In the genomic region with DNA sequence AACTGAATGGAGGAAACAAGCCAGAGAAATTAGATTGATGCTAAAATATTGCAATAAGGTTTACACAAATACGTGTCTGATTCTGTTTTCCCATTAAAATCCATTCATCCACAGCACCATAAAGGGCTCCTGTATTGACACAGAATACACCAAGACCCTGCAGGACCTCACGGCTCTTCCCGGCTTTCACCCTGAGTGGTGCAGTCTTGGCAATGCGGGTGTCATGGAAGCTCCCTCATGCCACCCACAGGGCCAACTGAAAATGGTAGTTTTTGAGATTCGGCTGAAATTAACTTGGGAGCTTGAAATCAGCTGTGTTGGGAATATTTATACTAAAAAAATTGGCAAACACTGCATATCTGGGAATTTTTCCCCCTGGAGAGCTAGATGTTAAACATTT, we compare ENCODE assay signal across 11 cellular contexts. TPM values are rescaled to one million over a fixed set of nuclear protein-coding genes. Genes with fewer than 3 reads are reported as not detected.
A peak's percentile ranks its signal among the peaks of the same experiment; 100 is the strongest.
DNase-seq lines count a peak whose midpoint lies in the region; ATAC-seq, FAIRE-seq and TF ChIP-seq lines count a peak whose summit lies in the region.
"Had no signal": no experiment of that assay in that cellular context is flagged by ENCODE, and none has a peak within 500 bp of the region (broad histone marks: within the 10 kb centered on the region; RNA-seq: fewer than 3 reads in every experiment).

No MANE protein-coding gene starts in this region.

- no peak for DNase-seq in CD8-positive, alpha-beta T cell
- DNase-seq in H7 (peak; percentile 52), RKO (ENCODE audit: low spot score) (peak; percentile 32), fibroblast of peridontal ligament (ENCODE audit: extremely low read depth) (peak; percentile 63), GM19239 (ENCODE audit: insufficient read length, low spot score) (no peak), KBM-7 (no peak), prostate gland (ENCODE audit: low spot score) (no peak)

- CTCF ChIA-PET in CD8-positive, alpha-beta T cell (lab: Charles Lee): interaction anchor here (0.7 to 1.9 kb wide), 6 partner anchors 9 to 239 kb away, joined by 3 to 10 read pairs (median 4); no protein-coding TSS in a partner anchor

- H3K36me3 ChIP-seq in CD8-positive, alpha-beta T cell (ENCODE audit: insufficient read depth, low read length): no peaks in the 10 kb centered on the region
- H3K36me3 ChIP-seq in H7 (replicated peaks; ENCODE audit: control insufficient read depth, insufficient read depth, low read length): no peaks in the 10 kb centered on the region
- H3K36me3 ChIP-seq in prostate gland: no peaks in the 10 kb centered on the region

- H3K27ac ChIP-seq in CD8-positive, alpha-beta T cell (ENCODE audit: low read depth, low read length): no peak overlapping the region
- H3K27ac ChIP-seq in prostate gland: no peak overlapping the region
- H3K27ac ChIP-seq: SJSA1 had no signal

- H3K27me3 ChIP-seq in CD8-positive, alpha-beta T cell (ENCODE audit: insufficient read depth, low read length): no peaks in the 10 kb centered on the region
- H3K27me3 ChIP-seq in H7 (ENCODE audit: control insufficient read depth, insufficient read depth, low read length) (no peaks in the 10 kb centered on the region), prostate gland (replicated peaks; ENCODE audit: insufficient read depth) (no peaks in the 10 kb centered on the region)
- H3K27me3 ChIP-seq: SJSA1 had no signal

- POLR2A ChIA-PET in CD8-positive, alpha-beta T cell (lab: Charles Lee): interaction anchor here (0.7 kb wide), 1 partner anchor 253 kb away, joined by 3 read pairs; no protein-coding TSS in a partner anchor

- no peaks in the 10 kb centered on the region for H3K4me1 Mint-ChIP-seq in CD8-positive, alpha-beta T cell (ENCODE audit: low read depth)

- no peaks in the 10 kb centered on the region for H3K9me3 ChIP-seq in CD8-positive, alpha-beta T cell (ENCODE audit: low read length)
- H3K9me3 ChIP-seq in prostate gland: no peaks in the 10 kb centered on the region
- H3K9me3 ChIP-seq: SJSA1 had no signal

- peaks cover 10% of the 10 kb centered on the region for H3K27me3 Mint-ChIP-seq in CD8-positive, alpha-beta T cell (ENCODE audit: low read depth)

- no peaks in the 10 kb centered on the region for H3K36me3 Mint-ChIP-seq in CD8-positive, alpha-beta T cell

- WGBS in prostate gland: 41% methylated on average over 5 of the region's 5 CpGs

- TF ChIP-seq POLR2A in prostate gland (IDR thresholded peaks at IDR 0.05): no peak

- no peak overlapping the region for H3K4me3 Mint-ChIP-seq in CD8-positive, alpha-beta T cell

- ATAC-seq in CD8-positive, alpha-beta T cell: peak; percentile 38
- no peak for ATAC-seq in HG03196 (IDR thresholded peaks at IDR 0.05; ENCODE audit: unreplicated experiment)
- ATAC-seq: naive thymus-derived CD4-positive, alpha-beta T cell had no signal

- no peak for TF ChIP-seq CTCF in CD8-positive, alpha-beta T cell (IDR thresholded peaks at IDR 0.05)
- no peak for TF ChIP-seq CTCF in prostate gland (IDR thresholded peaks at IDR 0.05)

- no peaks in the 10 kb centered on the region for H3K9me3 Mint-ChIP-seq in CD8-positive, alpha-beta T cell
- H3K9me3 Mint-ChIP-seq: naive thymus-derived CD4-positive, alpha-beta T cell had no signal

- in situ Hi-C loops in KBM-7 (cut with MboI; ENCODE audit: low pct_unique_long_range_greater_than_20kb, low sequenced_read_pairs): no loop called here

- H3K27ac Mint-ChIP-seq in CD8-positive, alpha-beta T cell: no peak overlapping the region
- H3K27ac Mint-ChIP-seq: naive thymus-derived CD4-positive, alpha-beta T cell had no signal

- no peak overlapping the region for H3K4me3 ChIP-seq in CD8-positive, alpha-beta T cell (ENCODE audit: low read depth, low read length)
- H3K4me3 ChIP-seq in H7 (ENCODE audit: insufficient read depth, low read depth, low read length): no peak overlapping the region
- H3K4me3 ChIP-seq in prostate gland: no peak overlapping the region
- H3K4me3 ChIP-seq: SJSA1 had no signal

- no peaks in the 10 kb centered on the region for H3K4me1 ChIP-seq in CD8-positive, alpha-beta T cell (ENCODE audit: insufficient read depth, low read length)
- no peaks in the 10 kb centered on the region for H3K4me1 ChIP-seq in prostate gland (replicated peaks)

- FAIRE-seq in GM19239 (lab: Jason Lieb, UNC): no peak
- FAIRE-seq: frontal cortex had no signal

- intact Hi-C loops in CD8-positive, alpha-beta T cell (cut with DNase I, micrococcal nuclease): loop anchor here in 1 of 2 experiments (1.0 kb wide), 2 partner anchors 108 to 237 kb away; no protein-coding TSS in a partner anchor
- intact Hi-C loops in prostate gland (cut with DNase I): no loop called here

RNA-seq across cellular contexts. Expression of a gene that starts 17.3 kb away (rescaled TPM):
- total RNA-seq in CD8-positive, alpha-beta T cell: 10 to 100 TPM; 82.2 to 85.2 TPM
- total RNA-seq in H7 (2014; rRNA removed; shearing (Covaris generic)): 20.5 and 24.1 TPM in 2 replicates
- 10 to 100 TPM; 44.3 to 79.7 TPM for total RNA-seq in prostate gland

Comparison
In these comparisons a context has a peak if more than half of its experiments do, and no peak if none do; other contexts are left out.
1. DNase-seq: peak in H7 (single experiment), RKO (single experiment) and fibroblast of peridontal ligament (single experiment); none in CD8-positive, alpha-beta T cell (0 of 7), GM19239 (single experiment), KBM-7 (single experiment) and prostate gland (single experiment).